1 cellular context compared by ENCODE assay signal in genomic region chr1:235326719-235327558, GRCh38.
A peak's percentile ranks its signal among the peaks of the same experiment; 100 is the strongest.
TF ChIP-seq lines count a peak whose summit lies in the region.

No MANE protein-coding gene starts in this region.

TF ChIP-seq in HCT116, 20 proteins besides CTCF, POLR2A, EP300 and RAD21:
- no peak for TF ChIP-seq CEBPB (IDR thresholded peaks at IDR 0.05; ENCODE audit: low read depth)
- TF ChIP-seq POLR2AphosphoS5 (IDR thresholded peaks at IDR 0.05; ENCODE audit: low read depth, low read length), result 0 out of 2 replicates have a peak, but pooled peaks have one; percentile 30
- no peak for TF ChIP-seq EGR1 (IDR thresholded peaks at IDR 0.05; ENCODE audit: low read depth)
- no peak for TF ChIP-seq ZNF274 (IDR thresholded peaks at IDR 0.05; ENCODE audit: low read depth, low read length)
- no peak for TF ChIP-seq REST (IDR thresholded peaks at IDR 0.05; ENCODE audit: low read depth)
- TF ChIP-seq ZFX (IDR thresholded peaks at IDR 0.05), result peak; percentile 84
- TF ChIP-seq TCF7L2 (IDR thresholded peaks at IDR 0.05; ENCODE audit: borderline replicate concordance, extremely low read depth, insufficient read depth, insufficient read length), result no peak
- TF ChIP-seq EZH2 (IDR thresholded peaks at IDR 0.05), result no peak
- TF ChIP-seq CBX3 (IDR thresholded peaks at IDR 0.05; ENCODE audit: low read depth), result no peak
